In the genomic region with DNA sequence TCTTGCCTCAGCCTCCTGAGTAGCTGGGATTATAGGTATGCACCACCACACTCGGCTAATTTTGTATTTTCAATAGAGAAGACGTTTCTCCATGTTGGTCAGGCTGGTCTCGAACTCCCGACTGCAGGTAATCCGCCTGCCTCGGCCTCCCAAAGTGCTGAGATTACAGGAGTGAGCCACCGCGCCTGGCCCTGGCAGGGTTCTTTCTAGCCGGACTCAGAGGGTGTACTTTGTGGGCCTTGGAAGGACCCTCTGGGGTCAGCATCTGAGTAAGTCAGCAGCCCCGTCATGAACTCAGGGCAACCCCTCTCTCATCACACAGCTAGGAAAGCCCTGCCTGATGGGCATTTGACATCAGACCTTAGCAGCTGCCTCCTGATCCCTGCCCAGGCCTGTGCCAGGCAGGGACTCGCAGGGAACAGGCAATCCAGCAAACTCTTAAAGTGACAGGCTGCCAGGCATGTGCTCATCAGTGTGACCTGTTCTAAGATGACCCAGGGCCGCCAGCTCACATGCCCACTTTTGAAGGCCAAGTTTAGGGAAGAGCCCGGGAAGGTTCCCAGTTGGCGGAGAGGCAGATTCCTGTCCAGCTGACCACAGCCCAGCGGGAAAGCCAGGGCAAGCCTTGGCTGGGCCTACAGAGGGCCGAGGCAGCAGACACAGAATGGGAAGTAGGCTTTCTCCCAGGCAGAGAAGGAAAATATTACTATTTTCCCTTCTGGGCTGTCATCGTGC, we compare ENCODE assay signal across 19 cellular contexts.
DNase-seq lines count a peak whose midpoint lies in the region; ATAC-seq and TF ChIP-seq lines count a peak whose summit lies in the region.
"Had no signal": no experiment of that assay in that cellular context is flagged by ENCODE, and none has a peak within 500 bp of the region (broad histone marks: within the 10 kb centered on the region; RNA-seq: fewer than 3 reads in every experiment).

No MANE protein-coding gene starts in this region.

- H3K36me3 Mint-ChIP-seq in endodermal cell (ENCODE audit: low read depth), result no peaks in the 10 kb centered on the region
- H3K36me3 Mint-ChIP-seq: memory B cell had no signal

- TF ChIP-seq CTCF in HEK293 (tag by site-specific recombination; IDR thresholded peaks at IDR 0.05) (no peak), endodermal cell (conservative IDR thresholded peaks at IDR 0.05) (no peak), colonic mucosa (IDR thresholded peaks at IDR 0.05) (no peak)

- H3K27ac Mint-ChIP-seq in endodermal cell, result no peak overlapping the region
- H3K27ac Mint-ChIP-seq: activated CD8-positive, alpha-beta T cell treated with anti-CD3 and anti-CD28 coated beads for 36 hours; activated T-helper 1 cell treated with anti-CD3 and anti-CD28 coated beads, Interleukin-12 subunit alpha, Interleukin-12 subunit beta, Interleukin-2, Interleukin-4 antibody, amounts not matched to agents 30 ng/mL and 10 ng/mL and 1 ng/mL, durations not matched to agents 14 hours and 24 hours and 36 hours; memory B cell had no signal

- H3K9ac ChIP-seq in endodermal cell (ENCODE audit: extremely low read depth, low read length, poor library complexity, severe bottlenecking) (no peak overlapping the region), skeletal muscle tissue (ENCODE audit: low read depth in 1 of 3, low read length in 3 of 3) (peak overlapping the region; percentile 32 to 77 (median 43)), colonic mucosa (ENCODE audit: low read depth in 2 of 2, low read length in 2 of 2) (no peak overlapping the region)

- POLR2A ChIA-PET in HEK293 (lab: Yijun Ruan, JAX), result no interaction called here

- H3K4me3 Mint-ChIP-seq in endodermal cell, result no peak overlapping the region
- H3K4me3 Mint-ChIP-seq: activated CD8-positive, alpha-beta T cell treated with anti-CD3 and anti-CD28 coated beads for 36 hours; activated T-helper 1 cell treated with anti-CD3 and anti-CD28 coated beads, Interleukin-12 subunit alpha, Interleukin-12 subunit beta, Interleukin-2, Interleukin-4 antibody, amounts not matched to agents 30 ng/mL and 10 ng/mL and 1 ng/mL, durations not matched to agents 14 hours and 24 hours and 36 hours; memory B cell; stimulated activated naive CD8-positive, alpha-beta T cell treated with anti-CD3 and anti-CD28 coated beads, Interleukin-15, amount 100 ng/mL, for 72 hours had no signal

- H3K36me3 ChIP-seq in HEK293 (ENCODE audit: control insufficient read depth in 2 of 2, insufficient read depth in 1 of 2, low read length in 2 of 2) (peaks cover 0 to 3% of the 10 kb centered on the region in 2 experiments; a peak in 1 of 3 replicates), endodermal cell (ENCODE audit: control insufficient read depth, insufficient read depth, low read length) (no peaks in the 10 kb centered on the region), skeletal muscle tissue (ENCODE audit: control insufficient read depth in 3 of 3, insufficient read depth in 3 of 3, low read length in 3 of 3) (peaks cover 0 to 2% (median 0%) of the 10 kb centered on the region in 3 donors), colonic mucosa (no peaks in the 10 kb centered on the region)

- H3K27ac ChIP-seq in HEK293 (ENCODE audit: extremely low read depth, low read depth, low read length), result no peak overlapping the region
- no peak overlapping the region for H3K27ac ChIP-seq in endodermal cell (ENCODE audit: low read depth, low read length)
- H3K27ac ChIP-seq in layer of hippocampus (ENCODE audit: low read depth, low read length), result peak overlapping the region; percentile 57
- H3K27ac ChIP-seq in skeletal muscle tissue (ENCODE audit: low read depth, low read length), result peak overlapping the region; percentile 85
- no peak overlapping the region for H3K27ac ChIP-seq in colonic mucosa

- H3K4me1 Mint-ChIP-seq in endodermal cell, result peaks cover 22% of the 10 kb centered on the region
- H3K4me1 Mint-ChIP-seq: memory B cell; stimulated activated naive CD8-positive, alpha-beta T cell treated with anti-CD3 and anti-CD28 coated beads, Interleukin-15, amount 100 ng/mL, for 72 hours had no signal

- H3K4me1 ChIP-seq in HEK293 (ENCODE audit: control insufficient read depth, insufficient read depth, low read length), result peaks cover 13% of the 10 kb centered on the region
- H3K4me1 ChIP-seq in endodermal cell (ENCODE audit: control insufficient read depth, insufficient read depth, low read length), result peaks cover 7% of the 10 kb centered on the region
- peaks cover 13 to 31% (median 22%) of the 10 kb centered on the region in 3 donors for H3K4me1 ChIP-seq in skeletal muscle tissue (ENCODE audit: control insufficient read depth in 3 of 3, insufficient read depth in 3 of 3, low read length in 3 of 3)
- H3K4me1 ChIP-seq in colonic mucosa, result no peaks in the 10 kb centered on the region

- CTCF ChIA-PET in HEK293 (lab: Yijun Ruan, JAX), result interaction anchor here (0.5 to 1.8 kb wide), 3 partner anchors 15 to 44 kb away, joined by 3 to 5 read pairs (median 5); no protein-coding TSS in a partner anchor

- DNase-seq in endodermal cell, result peak; percentile 39
- no peak for DNase-seq in colonic mucosa
- no peak for DNase-seq in NCI-H187 (lab: John Stamatoyannopoulos, UW)
- DNase-seq: activated CD8-positive, alpha-beta T cell treated with anti-CD3 and anti-CD28 coated beads for 36 hours; amniotic stem cell; cortex of kidney; EL; NCI-H187 treated with DMSO at 0.1 percent for 48 hours; NCI-H510A; stimulated activated naive CD8-positive, alpha-beta T cell treated with anti-CD3 and anti-CD28 coated beads, Interleukin-15, amount 100 ng/mL, for 72 hours; SW 1271 had no signal

- H3K4me3 ChIP-seq in HEK293 (ENCODE audit: low read depth, low read length) (no peak overlapping the region), endodermal cell (ENCODE audit: low read length) (no peak overlapping the region), skeletal muscle tissue (ENCODE audit: low read length in 3 of 3) (no peak overlapping the region), colonic mucosa (no peak overlapping the region)

- no peaks in the 10 kb centered on the region for H3K27me3 Mint-ChIP-seq in endodermal cell (ENCODE audit: insufficient read depth)
- H3K27me3 Mint-ChIP-seq: activated CD8-positive, alpha-beta T cell treated with anti-CD3 and anti-CD28 coated beads for 36 hours; stimulated activated naive CD8-positive, alpha-beta T cell treated with anti-CD3 and anti-CD28 coated beads, Interleukin-15, amount 100 ng/mL, for 72 hours had no signal

- no peak for ATAC-seq in HG02759 (IDR thresholded peaks at IDR 0.05; ENCODE audit: unreplicated experiment)
- no peak for ATAC-seq in HG03159 (IDR thresholded peaks at IDR 0.05; ENCODE audit: unreplicated experiment)
- ATAC-seq: activated CD8-positive, alpha-beta T cell treated with anti-CD3 and anti-CD28 coated beads for 36 hours; esophagus mucosa; stimulated activated naive CD8-positive, alpha-beta T cell treated with anti-CD3 and anti-CD28 coated beads, Interleukin-15, amount 100 ng/mL, for 72 hours had no signal

- H3K9me3 ChIP-seq in HEK293 (ENCODE audit: control insufficient read depth, insufficient read depth, low read depth, low read length), result no peaks in the 10 kb centered on the region
- H3K9me3 ChIP-seq in endodermal cell (ENCODE audit: control insufficient read depth, low read length), result no peaks in the 10 kb centered on the region
- H3K9me3 ChIP-seq in skeletal muscle tissue (ENCODE audit: control insufficient read depth in 3 of 3, low read length in 3 of 3), result no peaks in the 10 kb centered on the region
- H3K9me3 ChIP-seq in colonic mucosa, result no peaks in the 10 kb centered on the region

- no peaks in the 10 kb centered on the region for H3K9me3 Mint-ChIP-seq in endodermal cell
- H3K9me3 Mint-ChIP-seq: activated CD8-positive, alpha-beta T cell treated with anti-CD3 and anti-CD28 coated beads for 36 hours; activated T-helper 1 cell treated with anti-CD3 and anti-CD28 coated beads, Interleukin-12 subunit alpha, Interleukin-12 subunit beta, Interleukin-2, Interleukin-4 antibody, amounts not matched to agents 30 ng/mL and 10 ng/mL and 1 ng/mL, durations not matched to agents 14 hours and 24 hours and 36 hours; memory B cell; stimulated activated naive CD8-positive, alpha-beta T cell treated with anti-CD3 and anti-CD28 coated beads, Interleukin-15, amount 100 ng/mL, for 72 hours had no signal

- no peaks in the 10 kb centered on the region for H3K27me3 ChIP-seq in endodermal cell (ENCODE audit: control insufficient read depth, insufficient read depth, low read length, poor library complexity, severe bottlenecking)
- no peaks in the 10 kb centered on the region for H3K27me3 ChIP-seq in layer of hippocampus (ENCODE audit: control insufficient read depth, insufficient read depth, low read length)
- H3K27me3 ChIP-seq in skeletal muscle tissue (ENCODE audit: control insufficient read depth in 3 of 3, insufficient read depth in 3 of 3, low read length in 3 of 3), result no peaks in the 10 kb centered on the region
- no peaks in the 10 kb centered on the region for H3K27me3 ChIP-seq in colonic mucosa

- WGBS in endodermal cell (ENCODE audit: insufficient coverage in 1 of 2, insufficient read length in 1 of 2), 2 experiments, result 93 to 98% methylated on average over 16 to 17 of the region's 17 CpGs

- intact Hi-C loops in colonic mucosa (cut with DNase I), result no loop called here

TF ChIP-seq in HEK293, 187 proteins besides CTCF, POLR2A, EP300 and RAD21 (continues in another document):
- TF ChIP-seq ZBTB17 (tag by site-specific recombination; IDR thresholded peaks at IDR 0.05) (peak; percentile 40; the same call in 1 of the 2 replicates), HOXC10 (CRISPR knock-in tag; IDR thresholded peaks at IDR 0.05) (no peak), RBAK (tag by site-specific recombination; IDR thresholded peaks at IDR 0.05) (no peak), ZNF133 (tag by site-specific recombination; IDR thresholded peaks at IDR 0.05) (no peak), SCRT2 (tag by site-specific recombination; IDR thresholded peaks at IDR 0.05) (no peak)
- TF ChIP-seq, protein P1, sequence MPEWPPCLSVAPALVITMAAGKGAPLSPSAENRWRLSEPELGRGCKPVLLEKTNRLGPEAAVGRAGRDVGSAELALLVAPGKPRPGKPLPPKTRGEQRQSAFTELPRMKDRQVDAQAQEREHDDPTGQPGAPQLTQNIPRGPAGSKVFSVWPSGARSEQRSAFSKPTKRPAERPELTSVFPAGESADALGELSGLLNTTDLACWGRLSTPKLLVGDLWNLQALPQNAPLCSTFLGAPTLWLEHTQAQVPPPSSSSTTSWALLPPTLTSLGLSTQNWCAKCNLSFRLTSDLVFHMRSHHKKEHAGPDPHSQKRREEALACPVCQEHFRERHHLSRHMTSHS (tag by site-specific recombination; IDR thresholded peaks at IDR 0.05), result no peak

Comparison
In these comparisons a context has a peak if more than half of its experiments do, and no peak if none do; other contexts are left out.
1. H3K27ac ChIP-seq: peak in layer of hippocampus (single experiment) and skeletal muscle tissue (single experiment); none in HEK293 (single experiment), endodermal cell (single experiment) and colonic mucosa (single experiment).
2. H3K9ac ChIP-seq: peak in skeletal muscle tissue (3 of 3); none in endodermal cell (single experiment) and colonic mucosa (0 of 2).